8 cellular contexts compared by ENCODE assay signal in the genomic region with DNA sequence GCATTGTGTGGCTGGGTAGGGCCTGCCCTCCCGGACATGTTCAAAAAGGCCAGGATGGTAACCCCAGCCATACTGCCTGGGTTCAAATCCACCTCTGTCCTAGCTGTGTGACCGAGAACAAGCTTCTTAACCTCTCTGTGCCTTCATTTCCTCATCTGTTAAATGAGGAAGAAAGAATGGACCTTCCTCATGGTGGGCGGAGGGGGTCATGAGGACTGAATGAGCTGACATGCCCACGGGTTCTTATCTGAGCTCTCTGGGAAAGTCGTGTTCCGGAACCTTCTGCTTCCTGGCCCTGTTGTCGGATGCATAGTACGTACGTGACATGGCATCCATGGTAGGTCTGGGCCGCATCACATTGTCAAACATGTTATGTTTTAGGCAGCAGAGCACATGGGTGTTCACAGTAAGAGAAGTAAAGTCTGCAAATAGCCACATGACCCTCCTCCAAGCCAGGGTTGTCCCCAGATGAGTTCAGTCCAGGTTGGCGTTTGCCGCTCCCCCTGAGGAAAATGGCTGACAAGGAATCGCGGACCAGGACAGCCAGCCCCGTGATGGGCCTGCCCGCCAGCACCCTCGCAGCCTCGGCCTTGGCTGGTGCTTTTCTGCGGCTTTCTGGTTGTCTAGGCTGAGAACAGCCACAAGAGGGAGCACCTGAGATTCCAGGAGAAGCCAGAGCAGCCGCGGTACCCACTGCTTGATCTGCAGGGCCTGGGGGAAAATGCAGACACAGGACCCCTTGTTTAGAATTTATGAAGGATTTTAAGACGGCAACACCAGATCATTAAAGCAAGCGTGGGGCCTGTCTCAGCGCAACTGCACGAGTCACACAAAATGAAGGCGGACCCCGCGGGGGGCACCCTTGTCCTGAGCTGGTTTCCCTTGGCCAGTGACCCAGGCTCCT. TPM values are rescaled to one million over a fixed set of nuclear protein-coding genes. Genes with fewer than 3 reads are reported as not detected.
DNase-seq lines count a peak whose midpoint lies in the region; ATAC-seq, FAIRE-seq and TF ChIP-seq lines count a peak whose summit lies in the region.

No MANE protein-coding gene starts in this region.

- TF ChIP-seq CTCF in omental fat pad (IDR thresholded peaks at IDR 0.05), result peak in 2 of 3 donors; percentile 27 to 53

- H3K4me1 ChIP-seq in SJSA1 (replicated peaks), result no peaks in the 10 kb centered on the region

- H3K27ac ChIP-seq in SJSA1 (no peak overlapping the region), temporal lobe (ENCODE audit: low read depth, low read length) (peak overlapping the region; percentile 47)

- H3K36me3 ChIP-seq in MG63 (no peaks in the 10 kb centered on the region), SJSA1 (no peaks in the 10 kb centered on the region)

- H3K9me3 ChIP-seq in MG63 (no peaks in the 10 kb centered on the region), SJSA1 (replicated peaks) (no peaks in the 10 kb centered on the region)

- no peaks in the 10 kb centered on the region for H3K27me3 ChIP-seq in MG63
- no peaks in the 10 kb centered on the region for H3K27me3 ChIP-seq in SJSA1 (replicated peaks)

- FAIRE-seq in frontal cortex (lab: Jason Lieb, UNC), result no peak

- H3K4me3 ChIP-seq in MG63 (no peak overlapping the region), SJSA1 (no peak overlapping the region)

- ATAC-seq in omental fat pad (ENCODE audit: low FRiP score) (peak; percentile 62), HG02759 (IDR thresholded peaks at IDR 0.05; ENCODE audit: unreplicated experiment) (no peak)

- DNase-seq in DMS79 (lab: John Stamatoyannopoulos, UW) (peak; percentile 58), MG63 (peak; percentile 80), SJSA1 (ENCODE audit: low read depth in 1 of 2, low spot score in 2 of 2) (peak; percentile 71 to 82), frontal cortex (ENCODE audit: low spot score in 2 of 2) (peak; percentile 91 to 98), omental fat pad (ENCODE audit: low spot score) (peak; percentile 64)
- peak; percentile 10 to 62 (median 38) for DNase-seq in activated naive CD4-positive, alpha-beta T cell (lab: John Stamatoyannopoulos, UW)

RNA-seq across cellular contexts. Expression of a gene that starts 2.4 kb away (rescaled TPM):
- total RNA-seq in MG63 (2014; rRNA removed; shearing (Covaris generic); ENCODE audit: low replicate concordance), result not detected in 2 replicates
- total RNA-seq in SJSA1 (2014; rRNA removed; shearing (Covaris generic)), result not detected in 2 replicates
- not detected for total RNA-seq in frontal cortex
- under 1 TPM in 1 of 4 donors, not detected in 3; 0.47 TPM for total RNA-seq in omental fat pad
- total RNA-seq in temporal lobe, result not detected

RNA-seq across cellular contexts. Expression of a gene that starts 20.6 kb away (rescaled TPM):
- total RNA-seq in MG63 (2014; rRNA removed; shearing (Covaris generic); ENCODE audit: low replicate concordance), result not detected in 2 replicates
- not detected in 2 replicates for total RNA-seq in SJSA1 (2014; rRNA removed; shearing (Covaris generic))
- total RNA-seq in frontal cortex (under 0.01 TPM), omental fat pad (under 1 TPM in 2 of 4 donors, not detected in 2; 0.24 to 0.28 TPM), temporal lobe (under 0.01 TPM)

RNA-seq across cellular contexts. Expression of a gene that starts 29.2 kb away (rescaled TPM):
- total RNA-seq in MG63 (2014; rRNA removed; shearing (Covaris generic); ENCODE audit: low replicate concordance), result 1.3 TPM in 1 of 2 replicates, not detected in the other
- total RNA-seq in SJSA1 (2014; rRNA removed; shearing (Covaris generic)), result not detected in 2 replicates
- total RNA-seq in frontal cortex (12.6 TPM), omental fat pad (10 to 100 TPM in 1 of 4 donors, 1 to 10 TPM in 3; 1.9 to 12.7 (median 5.7) TPM), temporal lobe (5.2 TPM)

RNA-seq across cellular contexts. Expression of a gene that starts 38.0 kb away (rescaled TPM):
- total RNA-seq in MG63 (2014; rRNA removed; shearing (Covaris generic); ENCODE audit: low replicate concordance), result 9.3 and 14.5 TPM in 2 replicates
- total RNA-seq in SJSA1 (2014; rRNA removed; shearing (Covaris generic)), result 2.2 and 2.7 TPM in 2 replicates
- total RNA-seq in frontal cortex (4.9 TPM), omental fat pad (10 to 100 TPM in 1 of 4 donors, 1 to 10 TPM in 3; 2.6 to 12.6 (median 5.2) TPM), temporal lobe (3.0 TPM)

RNA-seq across cellular contexts. Expression of a gene that starts 44.4 kb away (rescaled TPM):
- 0.79 TPM in 1 of 2 replicates, not detected in the other for total RNA-seq in MG63 (2014; rRNA removed; shearing (Covaris generic); ENCODE audit: low replicate concordance)
- total RNA-seq in SJSA1 (2014; rRNA removed; shearing (Covaris generic)), result 0.16 TPM in 1 of 2 replicates, not detected in the other
- 0.41 TPM for total RNA-seq in frontal cortex
- total RNA-seq in omental fat pad, result 1 to 10 TPM in 2 of 4 donors, under 1 TPM in 2; 0.36 to 3.0 (median 1.0) TPM
- 0.74 TPM for total RNA-seq in temporal lobe

Comparison
In these comparisons a context has a peak if more than half of its experiments do, and no peak if none do; other contexts are left out.
1. DNase-seq: peak in every context shown above with its lines; median percentile 94 in frontal cortex; 80 in MG63; 76 in SJSA1; 64 in omental fat pad; 58 in DMS79; 38 in activated naive CD4-positive, alpha-beta T cell.